In the genomic region with DNA sequence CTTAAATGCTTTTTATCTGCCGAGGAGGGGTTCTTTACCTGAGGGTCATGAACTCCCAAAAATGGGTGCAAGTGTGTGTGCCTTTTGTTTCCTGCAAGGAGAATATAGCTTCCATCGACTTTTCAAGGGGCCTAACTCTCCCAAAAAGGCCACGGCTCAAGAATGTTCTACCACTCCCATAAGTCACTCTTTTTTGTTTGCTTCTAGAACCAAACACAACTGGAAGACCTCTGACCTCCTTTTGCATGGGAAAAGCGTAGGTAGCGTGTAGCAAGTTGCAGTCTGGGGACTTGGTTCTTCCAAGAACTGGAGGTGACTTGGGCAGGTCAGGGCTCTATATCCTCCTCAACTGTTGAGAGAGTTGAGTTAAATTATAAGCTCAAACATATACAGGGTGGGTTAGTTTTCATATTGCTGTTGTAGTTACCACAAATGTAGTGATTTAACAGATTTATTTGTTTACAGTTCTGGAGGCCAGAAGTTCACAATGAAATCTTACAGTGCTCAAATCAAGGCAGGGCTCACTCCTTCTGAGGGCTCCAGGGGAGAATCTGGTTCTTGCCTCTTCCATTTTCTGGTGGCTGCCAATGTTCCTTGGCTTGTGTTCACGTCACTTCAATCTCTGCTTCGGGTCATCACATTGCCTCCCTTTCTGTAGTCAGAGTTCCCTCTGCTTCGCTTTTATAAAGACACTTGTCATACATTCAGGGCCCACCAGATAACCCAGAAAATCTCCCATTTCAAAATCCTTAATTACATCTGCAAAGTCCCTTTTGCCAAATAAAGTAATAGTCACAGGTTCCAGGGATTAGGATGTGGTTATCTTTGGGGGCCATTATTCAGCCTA, we compare ENCODE assay signal across 10 cellular contexts. TPM values are rescaled to one million over a fixed set of nuclear protein-coding genes. Genes with fewer than 3 reads are reported as not detected.
A peak's percentile ranks its signal among the peaks of the same experiment; 100 is the strongest.
DNase-seq lines count a peak whose midpoint lies in the region; ATAC-seq and TF ChIP-seq lines count a peak whose summit lies in the region.
"Had no signal": no experiment of that assay in that cellular context is flagged by ENCODE, and none has a peak within 500 bp of the region (broad histone marks: within the 10 kb centered on the region; RNA-seq: fewer than 3 reads in every experiment).

No MANE protein-coding gene starts in this region.

- H3K4me1 Mint-ChIP-seq in CD8-positive, alpha-beta memory T cell = peaks cover 20 to 30% (median 24%) of the 10 kb centered on the region in 3 donors
- H3K4me1 Mint-ChIP-seq in nephron = peaks cover 47% of the 10 kb centered on the region

- H3K9me3 ChIP-seq in CD8-positive, alpha-beta memory T cell (ENCODE audit: low read length) = no peaks in the 10 kb centered on the region
- H3K9me3 ChIP-seq in colonic mucosa (no peaks in the 10 kb centered on the region), Peyer's patch (no peaks in the 10 kb centered on the region)
- H3K9me3 ChIP-seq: gastrocnemius medialis had no signal

- H3K4me1 ChIP-seq in CD8-positive, alpha-beta memory T cell (ENCODE audit: insufficient read depth, low read length) = peaks cover 15% of the 10 kb centered on the region
- H3K4me1 ChIP-seq in colonic mucosa (no peaks in the 10 kb centered on the region), Peyer's patch (peaks cover 0 to 19% (median 8%) of the 10 kb centered on the region in 4 donors)

- POLR2A ChIA-PET in CD8-positive, alpha-beta memory T cell (lab: Charles Lee) = interaction anchor here (1.8 kb wide), 1 partner anchor 15 kb away, joined by 6 read pairs; a partner anchor contains a TSS

- TF ChIP-seq POLR2A in Peyer's patch (IDR thresholded peaks at IDR 0.05) = no peak

- CTCF ChIA-PET in CD8-positive, alpha-beta memory T cell (lab: Charles Lee) = interaction anchor here (0.8 to 1.5 kb wide), 2 partner anchors 15 to 16 kb away, joined by 3 read pairs; a partner anchor contains a TSS

- peaks cover 0 to 2% of the 10 kb centered on the region in 2 donors for H3K27me3 Mint-ChIP-seq in CD8-positive, alpha-beta memory T cell
- H3K27me3 Mint-ChIP-seq in nephron (ENCODE audit: low read depth) = peaks cover 3% of the 10 kb centered on the region

- H3K27me3 ChIP-seq in CD8-positive, alpha-beta memory T cell (ENCODE audit: insufficient read depth, low read length, poor library complexity, severe bottlenecking) = no peaks in the 10 kb centered on the region
- no peaks in the 10 kb centered on the region for H3K27me3 ChIP-seq in colonic mucosa
- H3K27me3 ChIP-seq in Peyer's patch = no peaks in the 10 kb centered on the region
- H3K27me3 ChIP-seq: gastrocnemius medialis had no signal

- TF ChIP-seq CTCF in LNCaP clone FGC (IDR thresholded peaks at IDR 0.05; ENCODE audit: control insufficient read depth, extremely low read depth, insufficient read depth) = no peak
- no peak for TF ChIP-seq CTCF in colonic mucosa (IDR thresholded peaks at IDR 0.05)
- no peak for TF ChIP-seq CTCF in nephron (IDR thresholded peaks at IDR 0.05; ENCODE audit: unreplicated experiment in 3 of 3)
- no peak for TF ChIP-seq CTCF in Peyer's patch (IDR thresholded peaks at IDR 0.05)

- no peak for DNase-seq in CD8-positive, alpha-beta memory T cell
- DNase-seq in LNCaP clone FGC (ENCODE audit: low read depth) (no peak), colonic mucosa (no peak), Peyer's patch (no peak), superior temporal gyrus (ENCODE audit: extremely low spot score) (no peak)
- DNase-seq: gastrocnemius medialis; stimulated activated CD4-positive, alpha-beta T cell treated with anti-CD3 and anti-CD28 coated beads, Interleukin-15, amount 100 ng/mL, for 24 hours had no signal

- peak overlapping the region; percentile 85 to 93 (median 88) for H3K4me3 Mint-ChIP-seq in CD8-positive, alpha-beta memory T cell
- peak overlapping the region; percentile 88 to 97 (median 95) for H3K4me3 Mint-ChIP-seq in nephron

- H3K27ac Mint-ChIP-seq in CD8-positive, alpha-beta memory T cell = peak overlapping the region in 6 of 8 donors; percentile 18 to 95 (median 48)
- peak overlapping the region; percentile 69 to 93 (median 85) for H3K27ac Mint-ChIP-seq in nephron

- H3K27ac ChIP-seq in CD8-positive, alpha-beta memory T cell (ENCODE audit: low read depth, low read length) = no peak overlapping the region
- H3K27ac ChIP-seq in colonic mucosa = no peak overlapping the region
- H3K27ac ChIP-seq in Peyer's patch = no peak overlapping the region

- H3K9ac ChIP-seq in colonic mucosa (ENCODE audit: low read depth in 2 of 2, low read length in 2 of 2) = no peak overlapping the region

- intact Hi-C loops in colonic mucosa (cut with DNase I) = no loop called here

- H3K4me3 ChIP-seq in CD8-positive, alpha-beta memory T cell (ENCODE audit: low read length) = no peak overlapping the region
- H3K4me3 ChIP-seq in LNCaP clone FGC (ENCODE audit: low read depth, low read length) (peak overlapping the region; percentile 92), colonic mucosa (peak overlapping the region; percentile 63), Peyer's patch (no peak overlapping the region)

- peaks cover 0 to 3% (median 2%) of the 10 kb centered on the region in 3 donors for H3K36me3 Mint-ChIP-seq in CD8-positive, alpha-beta memory T cell
- no peaks in the 10 kb centered on the region for H3K36me3 Mint-ChIP-seq in nephron (ENCODE audit: low read depth)

- H3K36me3 ChIP-seq in CD8-positive, alpha-beta memory T cell (ENCODE audit: insufficient read depth, low read length) = no peaks in the 10 kb centered on the region
- H3K36me3 ChIP-seq in colonic mucosa (no peaks in the 10 kb centered on the region), Peyer's patch (no peaks in the 10 kb centered on the region)
- H3K36me3 ChIP-seq: gastrocnemius medialis had no signal

- no peak for ATAC-seq in GM19397 (IDR thresholded peaks at IDR 0.05; ENCODE audit: unreplicated experiment)
- no peak for ATAC-seq in HG02623 (IDR thresholded peaks at IDR 0.05; ENCODE audit: unreplicated experiment)
- ATAC-seq: gastrocnemius medialis had no signal

- no peaks in the 10 kb centered on the region for H3K9me3 Mint-ChIP-seq in CD8-positive, alpha-beta memory T cell
- no peaks in the 10 kb centered on the region for H3K9me3 Mint-ChIP-seq in nephron

RNA-seq across cellular contexts. Expression of a gene that starts 1.4 kb away (rescaled TPM):
- 10 to 100 TPM; 64.9 to 67.1 TPM for total RNA-seq in CD8-positive, alpha-beta memory T cell
- 10.4 TPM for polyA plus RNA-seq in CD8-positive, alpha-beta memory T cell
- 10 to 100 TPM; 37.2 to 38.5 TPM for total RNA-seq in colonic mucosa
- total RNA-seq in Peyer's patch = 1 to 10 TPM; 7.7 to 8.9 (median 8.1) TPM

RNA-seq across cellular contexts. Expression of a gene that starts 14.8 kb away (rescaled TPM):
- 10 to 100 TPM; 26.0 to 29.4 TPM for total RNA-seq in CD8-positive, alpha-beta memory T cell
- 44.5 TPM for polyA plus RNA-seq in CD8-positive, alpha-beta memory T cell
- 10 to 100 TPM; 30.9 to 31.5 TPM for total RNA-seq in colonic mucosa
- 10 to 100 TPM; 34.7 to 69.7 (median 62.0) TPM for total RNA-seq in Peyer's patch

RNA-seq across cellular contexts. Expression of a gene that starts 15.1 kb away (rescaled TPM):
- 10 to 100 TPM; 29.0 to 30.6 TPM for total RNA-seq in CD8-positive, alpha-beta memory T cell
- polyA plus RNA-seq in CD8-positive, alpha-beta memory T cell = 10.6 TPM
- total RNA-seq in colonic mucosa (10 to 100 TPM; 29.6 to 39.8 TPM), Peyer's patch (10 to 100 TPM; 28.9 to 36.3 (median 31.1) TPM)

RNA-seq across cellular contexts. Expression of a gene that starts 36.9 kb away (rescaled TPM):
- total RNA-seq in CD8-positive, alpha-beta memory T cell = 100 to 1,000 TPM; 134 to 135 TPM
- 81.1 TPM for polyA plus RNA-seq in CD8-positive, alpha-beta memory T cell
- total RNA-seq in colonic mucosa (100 to 1,000 TPM in 1 of 2 donors, 10 to 100 TPM in 1; 80.3 to 132 TPM), Peyer's patch (10 to 100 TPM; 49.5 to 87.2 (median 79.0) TPM)

RNA-seq across cellular contexts. Expression of a gene that starts 44.6 kb away (rescaled TPM):
- not detected for total RNA-seq in CD8-positive, alpha-beta memory T cell
- polyA plus RNA-seq in CD8-positive, alpha-beta memory T cell = not detected
- total RNA-seq in colonic mucosa (not detected), Peyer's patch (not detected)
- total RNA-seq: gastrocnemius medialis had no signal

Comparison
In these comparisons a context has a peak if more than half of its experiments do, and no peak if none do; other contexts are left out.
1. H3K4me3 ChIP-seq: peak in LNCaP clone FGC (single experiment) and colonic mucosa (single experiment); none in CD8-positive, alpha-beta memory T cell (single experiment) and Peyer's patch (0 of 4).